Comparison of ENCODE assay signal across 21 cellular contexts in the genomic region with DNA sequence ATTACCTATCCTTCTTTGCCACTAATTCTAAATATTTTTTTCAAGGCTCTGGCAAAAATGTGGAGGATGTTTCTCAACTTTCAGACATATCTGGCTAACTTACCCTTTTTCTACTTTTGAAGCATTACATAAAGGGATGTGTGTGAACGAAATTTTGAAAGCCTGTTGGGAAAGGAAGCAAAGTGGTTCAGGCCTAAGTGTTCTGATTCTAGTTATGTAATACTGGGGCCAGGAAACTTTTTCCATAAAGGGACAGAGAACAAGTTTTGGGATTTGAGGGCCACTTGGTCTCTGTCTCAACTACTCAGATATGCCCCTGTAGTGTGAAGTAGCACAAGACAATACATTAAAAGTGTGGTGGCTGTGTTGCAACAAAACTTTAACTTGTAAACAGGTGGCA.
"Had no signal": no experiment of that assay in that cellular context is flagged by ENCODE, and none has a peak within 500 bp of the region (broad histone marks: within the 10 kb centered on the region; RNA-seq: fewer than 3 reads in every experiment).

No MANE protein-coding gene starts in this region.

- H3K9me3 ChIP-seq: MG63, SJCRH30 had no signal

- H3K4me1 ChIP-seq: SJCRH30 had no signal

- DNase-seq: IMR-90, Karpas-422, KG1, MG63, NCI-H1092, NCI-H1436, NCI-H187, NCI-H2029, NCI-H2081 treated with DMSO at 0.1 percent for 48 hours, NCI-H2171, NCI-H226, NCI-H446, NCI-H510A, NCI-H524 treated with DMSO at 0.1 percent for 48 hours, NCI-H69, NCI-H774, RPMI8226, SHP77 treated with DMSO at 0.1 percent for 48 hours, SJCRH30 had no signal

- H3K36me3 ChIP-seq: MG63, SJCRH30 had no signal

- H3K27me3 ChIP-seq: MG63, SJCRH30 had no signal

- H3K27ac ChIP-seq: SJCRH30 had no signal

- H3K4me3 ChIP-seq: MG63, SJCRH30 had no signal

- ATAC-seq: HepG2, SK-N-SH treated with all-trans-retinoic acid at 6 μM for 48 hours had no signal
